In the genomic region with DNA sequence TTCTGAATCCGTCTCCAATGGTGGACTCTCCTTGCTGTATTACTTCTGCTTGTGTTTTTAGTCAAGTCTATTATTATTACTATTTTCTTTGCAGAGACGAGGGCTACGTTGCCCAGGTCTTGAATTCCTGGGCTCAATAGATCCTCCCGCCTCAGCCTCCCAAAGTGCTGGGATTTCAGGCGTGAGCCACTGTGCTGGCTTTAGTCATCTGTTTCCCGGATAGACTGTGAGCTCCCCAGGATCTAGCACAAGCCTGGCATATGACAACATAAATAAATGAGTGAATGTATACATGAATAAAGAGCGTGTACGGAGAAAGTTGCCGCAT, we compare ENCODE assay signal across 7 cellular contexts. TPM values are rescaled to one million over a fixed set of nuclear protein-coding genes. Genes with fewer than 3 reads are reported as not detected.
DNase-seq lines count a peak whose midpoint lies in the region; ATAC-seq and TF ChIP-seq lines count a peak whose summit lies in the region.

No MANE protein-coding gene starts in this region.

- H3K9ac ChIP-seq in GM23248 = peak overlapping the region; percentile 88

- H4K20me1 ChIP-seq in GM23248 (ENCODE audit: insufficient read depth) = no peaks in the 10 kb centered on the region

- 0 out of 2 replicates have a peak, but pooled peaks cover 14% of the 10 kb centered on the region for H3F3A ChIP-seq in GM23248 (ENCODE audit: insufficient read depth)

- TF ChIP-seq POLR2A in Peyer's patch (IDR thresholded peaks at IDR 0.05) = no peak
- TF ChIP-seq POLR2A in gastrocnemius medialis (IDR thresholded peaks at IDR 0.05) = no peak

- WGBS in GM23248 (ENCODE audit: low coverage in 1 of 2, low lambda C conversion rate in 2 of 2, missing lambda C conversion rate in 2 of 2), 2 experiments = 31 to 32% methylated on average over 9 of the region's 9 CpGs

- DNase-seq in GM23248 = no peak
- DNase-seq in Peyer's patch = no peak
- no peak for DNase-seq in fibroblast of the aortic adventitia (ENCODE audit: low read depth)
- DNase-seq in gastrocnemius medialis = no peak
- no peak for DNase-seq in Kasumi-1 (lab: John Stamatoyannopoulos, UW)
- no peak for DNase-seq in hypothalamus (lab: John Stamatoyannopoulos, UW)
- DNase-seq in NCI-H510A (lab: John Stamatoyannopoulos, UW) = no peak

- H3K27ac ChIP-seq in GM23248 (peak overlapping the region; percentile 63), Peyer's patch (peak overlapping the region; percentile 65 to 82 (median 73)), gastrocnemius medialis (peak overlapping the region; percentile 80 to 93 (median 88))

- no peak for TF ChIP-seq CTCF in Peyer's patch (IDR thresholded peaks at IDR 0.05)
- no peak for TF ChIP-seq CTCF in fibroblast of the aortic adventitia (IDR thresholded peaks at IDR 0.05; ENCODE audit: insufficient read depth, low read length)
- TF ChIP-seq CTCF in gastrocnemius medialis (IDR thresholded peaks at IDR 0.05 in 4 of 5, conservative IDR thresholded peaks at IDR 0.05 in 1 of 5) = no peak

- H3K27me3 ChIP-seq in GM23248 (replicated peaks; ENCODE audit: insufficient read depth) (no peaks in the 10 kb centered on the region), Peyer's patch (no peaks in the 10 kb centered on the region), gastrocnemius medialis (no peaks in the 10 kb centered on the region)

- H3K9me3 ChIP-seq in GM23248 (ENCODE audit: low read depth) (no peaks in the 10 kb centered on the region), Peyer's patch (no peaks in the 10 kb centered on the region), gastrocnemius medialis (no peaks in the 10 kb centered on the region)

- H3K9me2 ChIP-seq in GM23248 (ENCODE audit: insufficient read depth) = no peaks in the 10 kb centered on the region

- in situ Hi-C loops in GM23248 (cut with MboI) (no loop called here), gastrocnemius medialis (cut with MboI; ENCODE audit: low sequenced_read_pairs in 4 of 4) (loop anchor here in 1 of 4 donors (25.0 kb wide), 1 partner anchor 154 kb away; a partner anchor contains a TSS)

- peak; percentile 11 to 25 for ATAC-seq in gastrocnemius medialis

- H3K4me1 ChIP-seq in GM23248 (ENCODE audit: insufficient read depth) (peaks cover 12% of the 10 kb centered on the region), Peyer's patch (peaks cover 0 to 12% (median 4%) of the 10 kb centered on the region in 4 donors), gastrocnemius medialis (peaks cover 14 to 23% of the 10 kb centered on the region in 2 donors)

- H3K4me2 ChIP-seq in GM23248 (ENCODE audit: unreplicated experiment) = peak overlapping the region; percentile 95

- H3K79me2 ChIP-seq in GM23248 (ENCODE audit: insufficient read depth) = peaks cover 46% of the 10 kb centered on the region

- intact Hi-C loops in gastrocnemius medialis (cut with DNase I; ENCODE audit: low total_unique reads) = loop anchor here (1.0 kb wide), 1 partner anchor 20 kb away; a partner anchor contains a TSS

- no peaks in the 10 kb centered on the region for H3K36me3 ChIP-seq in GM23248 (ENCODE audit: low read depth)
- no peaks in the 10 kb centered on the region for H3K36me3 ChIP-seq in Peyer's patch
- no peaks in the 10 kb centered on the region for H3K36me3 ChIP-seq in gastrocnemius medialis

- H3K4me3 ChIP-seq in GM23248 = peak overlapping the region; percentile 94
- H3K4me3 ChIP-seq in Peyer's patch = peak overlapping the region; percentile 72 to 98 (median 80)
- H3K4me3 ChIP-seq in fibroblast of the aortic adventitia (ENCODE audit: low read depth, low read length) = peak overlapping the region; percentile 80
- peak overlapping the region; percentile 88 to 99 (median 94) for H3K4me3 ChIP-seq in gastrocnemius medialis

- H2AFZ ChIP-seq in GM23248 = peak overlapping the region; percentile 99

RNA-seq across cellular contexts. Expression of a gene that starts 0.4 kb away (rescaled TPM):
- 16.9 and 21.4 TPM in 2 replicates for total RNA-seq in GM23248 (2014; rRNA removed; shearing (Covaris generic))
- polyA plus RNA-seq in GM23248 (2016; fragmentation: Nextera tagmentation; extraction: Ambion mirVana) = 15.4 and 19.6 TPM in 2 replicates
- total RNA-seq in Peyer's patch (10 to 100 TPM; 27.0 to 59.4 (median 41.8) TPM), fibroblast of the aortic adventitia (ENCODE audit: low replicate concordance) (30.5 and 69.7 TPM in 2 replicates), gastrocnemius medialis (10 to 100 TPM; 29.1 to 41.3 (median 36.8) TPM)

RNA-seq across cellular contexts. Expression of a gene that starts 19.8 kb away (rescaled TPM):
- 26.2 and 35.3 TPM in 2 replicates for total RNA-seq in GM23248 (2014; rRNA removed; shearing (Covaris generic))
- polyA plus RNA-seq in GM23248 (2016; fragmentation: Nextera tagmentation; extraction: Ambion mirVana) = 42.2 and 45.0 TPM in 2 replicates
- total RNA-seq in Peyer's patch = 10 to 100 TPM; 15.7 to 25.6 (median 20.9) TPM
- total RNA-seq in fibroblast of the aortic adventitia (ENCODE audit: low replicate concordance) = 42.4 and 51.2 TPM in 2 replicates
- total RNA-seq in gastrocnemius medialis = 10 to 100 TPM; 30.8 to 51.6 (median 39.2) TPM
